10 cellular contexts compared by ENCODE assay signal in the genomic region with DNA sequence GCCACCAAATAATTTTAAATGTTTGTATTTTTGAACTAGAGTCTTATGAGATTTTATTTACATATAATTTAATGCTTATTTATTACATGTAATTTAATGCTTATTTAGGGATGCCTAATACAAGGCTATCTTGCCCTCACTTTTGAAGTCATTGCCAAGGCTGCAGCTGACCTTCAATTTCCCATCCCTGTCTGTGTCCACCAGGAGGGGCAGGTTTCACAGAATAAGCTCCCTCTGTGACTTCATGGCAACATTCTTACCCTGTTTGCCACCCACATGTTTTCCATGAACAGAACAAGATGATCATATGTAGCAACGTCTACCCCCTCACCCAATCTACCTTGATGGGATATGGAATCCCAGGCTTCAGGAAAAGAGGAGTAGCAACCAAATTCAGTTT. TPM values are rescaled to one million over a fixed set of nuclear protein-coding genes. Genes with fewer than 3 reads are reported as not detected.
A peak's percentile ranks its signal among the peaks of the same experiment; 100 is the strongest.
DNase-seq lines count a peak whose midpoint lies in the region; ATAC-seq and TF ChIP-seq lines count a peak whose summit lies in the region.
"Had no signal": no experiment of that assay in that cellular context is flagged by ENCODE, and none has a peak within 500 bp of the region (broad histone marks: within the 10 kb centered on the region; RNA-seq: fewer than 3 reads in every experiment).

No MANE protein-coding gene starts in this region.

- H3K27ac Mint-ChIP-seq in neural crest cell (ENCODE audit: unreplicated experiment), result no peak overlapping the region

- DNase-seq in DMS 273 (lab: John Stamatoyannopoulos, UW; ENCODE audit: unreplicated experiment) (peak; percentile 26), DMS 273 treated with DMSO at 0.1 percent for 48 hours (lab: John Stamatoyannopoulos, UW) (no peak), NB4 (ENCODE audit: low read depth) (peak; percentile 23), dermis blood vessel endothelial cell (peak; percentile 26), neural crest cell (ENCODE audit: low read depth, low spot score) (no peak), HAP-1 (ENCODE audit: low spot score in 2 of 2) (no peak), HPDE6-E6E7 (ENCODE audit: extremely low spot score) (no peak), left lobe of liver (ENCODE audit: low spot score) (no peak)
- DNase-seq: amygdala, testis had no signal

- no peaks in the 10 kb centered on the region for H3K27me3 Mint-ChIP-seq in neural crest cell (ENCODE audit: low read depth)

- peaks cover 7% of the 10 kb centered on the region for H3K36me3 Mint-ChIP-seq in neural crest cell (ENCODE audit: low read depth)

- peaks cover 7% of the 10 kb centered on the region for H3K4me1 Mint-ChIP-seq in neural crest cell

- no peaks in the 10 kb centered on the region for H3K4me1 ChIP-seq in HAP-1

- H3K9me3 ChIP-seq in HAP-1, result no peaks in the 10 kb centered on the region
- H3K9me3 ChIP-seq: testis had no signal

- 0 out of 2 replicates have a peak, but pooled peaks cover 6% of the 10 kb centered on the region for H3K27me3 ChIP-seq in HAP-1 (ENCODE audit: low read depth)
- H3K27me3 ChIP-seq: testis had no signal

- H3K36me3 ChIP-seq in HAP-1 (replicated peaks), result no peaks in the 10 kb centered on the region

- in situ Hi-C loops in HAP-1 (cut with MboI; ENCODE audit: low sequenced_read_pairs), result no loop called here

- H3K4me3 Mint-ChIP-seq in neural crest cell, result no peak overlapping the region

- no peak for TF ChIP-seq POLR2A in NB4 (IDR thresholded peaks at IDR 0.05; ENCODE audit: extremely low read depth, insufficient read length)

- no peak for ATAC-seq in left lobe of liver

- peaks cover 6% of the 10 kb centered on the region for H3K9me3 Mint-ChIP-seq in neural crest cell

- TF ChIP-seq CTCF in NB4 (IDR thresholded peaks at IDR 0.05; ENCODE audit: low read depth, low read length) (no peak), neural crest cell (conservative IDR thresholded peaks at IDR 0.05) (peak; percentile 39)

- H3K4me3 ChIP-seq in NB4 (ENCODE audit: low read depth, low read length) (no peak overlapping the region), HAP-1 (no peak overlapping the region)
- H3K4me3 ChIP-seq: testis had no signal

RNA-seq across cellular contexts. Expression of gene C5, which starts 27.0 kb away (rescaled TPM):
- total RNA-seq in dermis blood vessel endothelial cell, result 2.2 and 2.6 TPM in 2 replicates
- 8.3 and 9.4 TPM in 2 replicates for total RNA-seq in neural crest cell
- total RNA-seq in left lobe of liver, result 386 TPM

RNA-seq across cellular contexts. Expression of gene CNTRL, which starts 51.7 kb away (rescaled TPM):
- total RNA-seq in dermis blood vessel endothelial cell, result 15.1 and 22.0 TPM in 2 replicates
- total RNA-seq in neural crest cell, result 27.6 and 31.4 TPM in 2 replicates
- 3.6 TPM for total RNA-seq in left lobe of liver

Comparison
In these comparisons a context has a peak if more than half of its experiments do, and no peak if none do; other contexts are left out.
1. DNase-seq: peak in DMS 273 (single experiment), NB4 (single experiment) and dermis blood vessel endothelial cell (single experiment); none in DMS 273 treated with DMSO at 0.1 percent for 48 hours (single experiment), neural crest cell (single experiment), HAP-1 (0 of 2), HPDE6-E6E7 (single experiment) and left lobe of liver (single experiment).
2. RNA of gene C5, which starts 27.0 kb away (total RNA-seq): 386 TPM in left lobe of liver (single experiment); 8.3 to 9.4 TPM in neural crest cell and 2.2 to 2.6 TPM in dermis blood vessel endothelial cell; every median in the first group is over 10 times any median in the second.